In genomic region chr16:48153689-48154265, GRCh38 we compare ENCODE assay signal across 20 cellular contexts. TPM values are rescaled to one million over a fixed set of nuclear protein-coding genes. Genes with fewer than 3 reads are reported as not detected.
"Had no signal": no experiment of that assay in that cellular context is flagged by ENCODE, and none has a peak within 500 bp of the region (broad histone marks: within the 10 kb centered on the region; RNA-seq: fewer than 3 reads in every experiment).

No MANE protein-coding gene starts in this region.

- H3K36me3 ChIP-seq: stomach had no signal

- H3K4me2 ChIP-seq: smooth muscle cell had no signal

- H3K27me3 ChIP-seq: body of pancreas, testis had no signal

- H3K9me3 ChIP-seq: body of pancreas, testis had no signal

- H3K4me1 ChIP-seq: body of pancreas, parathyroid adenoma, testis had no signal

- H3K4me3 ChIP-seq: body of pancreas, coronary artery, lung, smooth muscle cell, stomach, testis had no signal

- DNase-seq: activated CD4-positive, alpha-beta T cell treated with anti-CD3 and anti-CD28 coated beads, Interleukin-2, amount 10 ng/mL, durations not matched to agents 7 days and 5 days; activated CD8-positive, alpha-beta memory T cell treated with anti-CD3 and anti-CD28 coated beads, Interleukin-2, amount 50 U/mL, for 4 hours; activated CD8-positive, alpha-beta T cell treated with anti-CD3 and anti-CD28 coated beads, Interleukin-2, amount 10 ng/mL, durations not matched to agents 7 days and 5 days; activated naive CD4-positive, alpha-beta T cell treated with anti-CD3 and anti-CD28 coated beads for 36 hours; activated T-cell treated with anti-CD3 and anti-CD28 coated beads, Interleukin-2, amount 50 U/mL, for 4 hours; body of pancreas; foreskin melanocyte; glutamatergic neuron; hippocampal formation; stimulated activated CD4-positive, alpha-beta T cell treated with anti-CD3 and anti-CD28 coated beads, Interleukin-4, amount 100 ng/mL, for 1 hour; stomach; testis had no signal

- H3K27ac ChIP-seq: body of pancreas, coronary artery, parathyroid adenoma, stomach, testis had no signal

- H3K9ac ChIP-seq: parathyroid adenoma had no signal

RNA-seq across cellular contexts. Expression of gene ABCC12, which starts 2.0 kb away (rescaled TPM):
- total RNA-seq: activated CD4-positive, alpha-beta T cell treated with anti-CD3 and anti-CD28 coated beads, Interleukin-2, amount 10 ng/mL, durations not matched to agents 7 days and 5 days; activated CD8-positive, alpha-beta T cell treated with anti-CD3 and anti-CD28 coated beads, Interleukin-2, amount 10 ng/mL, durations not matched to agents 7 days and 5 days; activated naive CD4-positive, alpha-beta T cell treated with anti-CD3 and anti-CD28 coated beads for 36 hours; activated T-cell treated with anti-CD3 and anti-CD28 coated beads, Interleukin-2, amount 50 U/mL, for 4 hours; body of pancreas; epithelial cell of proximal tubule; lung; mesothelial cell of epicardium; natural killer cell treated with Interleukin-12 subunit alpha and Interleukin-12 subunit beta and Interleukin-15 and Interleukin-18, amount 100 ng/mL, for 72 hours; sciatic nerve; smooth muscle cell had no signal
